19 cellular contexts compared by ENCODE assay signal in genomic region chr19:31064486-31064885, GRCh38.
"Had no signal": no experiment of that assay in that cellular context is flagged by ENCODE, and none has a peak within 500 bp of the region (broad histone marks: within the 10 kb centered on the region; RNA-seq: fewer than 3 reads in every experiment).

No MANE protein-coding gene starts in this region.

- H3K36me3 ChIP-seq: breast epithelium, heart left ventricle, neutrophil, spleen, transverse colon had no signal

- H3K27ac ChIP-seq: breast epithelium, heart left ventricle, neutrophil, spleen, transverse colon had no signal

- H3K4me3 ChIP-seq: breast epithelium, heart left ventricle, spleen, transverse colon had no signal

- H3K27me3 ChIP-seq: neutrophil, spleen, transverse colon had no signal

- H3K27ac Mint-ChIP-seq: activated naive CD8-positive, alpha-beta T cell; mesothelial cell of epicardium; naive B cell; stimulated activated memory B cell treated with anti-CD40 and anti-IgM and Interleukin-4, amounts not matched to agents 10 μg/mL and 1 μg/mL and 100 μg/mL, for 72 hours had no signal

- H3K27me3 Mint-ChIP-seq: stimulated activated memory B cell treated with anti-CD40 and anti-IgM and Interleukin-4, amounts not matched to agents 10 μg/mL and 1 μg/mL and 100 μg/mL, for 72 hours had no signal

- DNase-seq: activated CD4-positive, alpha-beta T cell treated with anti-CD3 and anti-CD28 coated beads, Interleukin-2, amount 50 U/mL, for 48 hours; activated gamma-delta T cell; activated T-cell treated with anti-CD3 and anti-CD28 coated beads, Interleukin-2, amount 50 U/mL, for 4 hours; anterior cingulate cortex; foreskin melanocyte; heart left ventricle; left ventricle myocardium superior; naive B cell; posterior cingulate gyrus; right cardiac atrium; spleen; stimulated activated CD4-positive, alpha-beta T cell treated with anti-CD3 and anti-CD28 coated beads, Interleukin-1b, Interleukin-23, amount 100 ng/mL, for 48 hours; transverse colon had no signal

- H3K4me1 Mint-ChIP-seq: naive B cell; stimulated activated memory B cell treated with anti-CD40 and anti-IgM and Interleukin-4, amounts not matched to agents 10 μg/mL and 1 μg/mL and 100 μg/mL, for 72 hours had no signal

- H3K36me3 Mint-ChIP-seq: activated naive CD8-positive, alpha-beta T cell; mesothelial cell of epicardium; naive B cell; stimulated activated memory B cell treated with anti-CD40 and anti-IgM and Interleukin-4, amounts not matched to agents 10 μg/mL and 1 μg/mL and 100 μg/mL, for 72 hours had no signal

- H3K4me3 Mint-ChIP-seq: activated naive CD8-positive, alpha-beta T cell; activated T-cell treated with anti-CD3 and anti-CD28 coated beads, Interleukin-2, amount 50 U/mL, for 4 hours; mesothelial cell of epicardium; naive B cell; stimulated activated memory B cell treated with anti-CD40 and anti-IgM and Interleukin-4, amounts not matched to agents 10 μg/mL and 1 μg/mL and 100 μg/mL, for 72 hours had no signal

- ATAC-seq: activated CD4-positive, CD25-positive, alpha-beta regulatory T cell treated with anti-CD3 and anti-CD28 coated beads, Interleukin-2, amount 50 U/mL, for 24 hours; activated T-cell treated with anti-CD3 and anti-CD28 coated beads, Interleukin-2, amount 50 U/mL, for 4 hours; heart left ventricle; left ventricle myocardium superior; right cardiac atrium; stimulated activated memory B cell treated with anti-CD40 and anti-IgM and Interleukin-4, amounts not matched to agents 10 μg/mL and 1 μg/mL and 100 μg/mL, for 72 hours had no signal

- H3K4me1 ChIP-seq: breast epithelium, heart left ventricle, spleen, transverse colon had no signal

- H3K9me3 ChIP-seq: heart left ventricle, neutrophil, transverse colon had no signal
